9 cellular contexts compared by ENCODE assay signal in the genomic region with DNA sequence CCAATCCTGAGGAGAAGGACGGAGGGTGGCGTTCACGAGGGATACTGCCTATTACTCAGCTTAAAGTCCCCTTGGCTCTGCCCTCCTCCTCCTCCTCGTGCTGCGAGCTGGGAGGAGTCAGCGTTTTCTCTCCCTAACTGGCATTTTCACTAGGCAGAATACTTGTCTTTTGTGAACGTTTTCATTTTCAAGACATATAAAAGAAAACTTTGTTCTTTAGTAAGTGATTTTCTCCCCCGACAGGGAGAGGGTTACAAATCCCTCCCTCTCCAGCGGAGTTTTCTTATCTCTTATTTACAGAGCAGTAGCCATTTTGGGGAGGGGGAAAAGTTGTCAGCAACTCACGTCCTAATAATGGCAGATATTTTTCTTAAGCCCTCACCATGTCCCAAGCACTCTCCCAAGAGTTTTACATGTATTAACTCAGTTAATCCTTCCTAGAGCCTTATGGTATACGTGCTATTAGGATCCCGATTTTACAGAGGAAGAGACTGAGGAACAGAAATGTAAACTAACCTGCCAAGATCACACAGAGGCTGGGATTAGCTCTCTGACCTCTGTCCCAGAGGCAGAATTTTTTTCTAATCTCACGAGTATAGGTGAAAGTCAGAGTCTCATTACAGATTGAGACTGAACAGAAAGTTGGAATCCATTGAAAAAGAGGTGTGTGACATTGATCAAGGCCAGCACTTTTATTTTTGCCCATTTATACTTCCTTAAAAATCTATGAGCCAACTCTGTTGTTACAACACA. TPM values are rescaled to one million over a fixed set of nuclear protein-coding genes. Genes with fewer than 3 reads are reported as not detected.
DNase-seq lines count a peak whose midpoint lies in the region; FAIRE-seq and TF ChIP-seq lines count a peak whose summit lies in the region.
"Had no signal": no experiment of that assay in that cellular context is flagged by ENCODE, and none has a peak within 500 bp of the region (broad histone marks: within the 10 kb centered on the region; RNA-seq: fewer than 3 reads in every experiment).

No MANE protein-coding gene starts in this region.

- H3K56ac ChIP-seq in H9 (ENCODE audit: insufficient read length, low read depth, low read length) = peak overlapping the region; percentile 16

- peak overlapping the region; percentile 32 for H4K8ac ChIP-seq in H9 (replicated peaks; ENCODE audit: insufficient read length, low read depth, low read length)

- H3K23me2 ChIP-seq in H9 (ENCODE audit: insufficient read length, low read depth, low read length, poor library complexity, severe bottlenecking) = peaks cover 2% of the 10 kb centered on the region

- peaks cover 8% of the 10 kb centered on the region; the same call in 1 of the 2 replicates for H3K4me1 ChIP-seq in H9 (ENCODE audit: insufficient read depth, low read length)
- peaks cover 26% of the 10 kb centered on the region for H3K4me1 ChIP-seq in endothelial cell of umbilical vein (ENCODE audit: control insufficient read depth, extremely low read depth, insufficient read depth, low read length)
- peaks cover 23% of the 10 kb centered on the region for H3K4me1 ChIP-seq in mesodermal cell (ENCODE audit: control insufficient read depth, insufficient read depth, low read length, poor library complexity, severe bottlenecking)
- H3K4me1 ChIP-seq in stomach = peaks cover 23 to 61% (median 33%) of the 10 kb centered on the region in 4 donors

- H4K5ac ChIP-seq in H9 (ENCODE audit: insufficient read length, low read depth, low read length) = peak overlapping the region; percentile 19

- H2BK120ac ChIP-seq in H9 (ENCODE audit: low read depth, low read length, poor library complexity, severe bottlenecking) = peak overlapping the region; percentile 3

- BruUV-seq in endothelial cell of umbilical vein (replicated peaks; lab: Mats Ljungman, UMichigan) = TSS peak; percentile 85

- peaks cover 34 to 35% of the 10 kb centered on the region in 2 experiments for H3K4me1 Mint-ChIP-seq in H9

- no peak overlapping the region for H4K91ac ChIP-seq in H9 (ENCODE audit: insufficient read length, low read depth, low read length)

- H3K18ac ChIP-seq in H9 (ENCODE audit: insufficient read length, low read depth, low read length) = peak overlapping the region; percentile 53

- no peaks in the 10 kb centered on the region for H3K27me3 Mint-ChIP-seq in H9 (ENCODE audit: low read depth)

- CTCF ChIA-PET in endothelial cell of umbilical vein (lab: Charles Lee) = interaction anchor here (0.6 to 3.8 kb wide), 9 partner anchors 19 to 318 kb away, joined by 3 to 28 read pairs (median 7); no protein-coding TSS in a partner anchor

- H2AFZ ChIP-seq in H9 (ENCODE audit: low read length) (peak overlapping the region; percentile 86), endothelial cell of umbilical vein (ENCODE audit: low read depth, low read length) (peak overlapping the region; percentile 95)

- TF ChIP-seq EP300 in stomach (IDR thresholded peaks at IDR 0.05) = no peak

- H3K9me1 ChIP-seq in endothelial cell of umbilical vein (replicated peaks; ENCODE audit: control insufficient read depth, extremely low read depth, insufficient read depth, low read length) = no peaks in the 10 kb centered on the region

- H3K27me3 ChIP-seq in H9 (ENCODE audit: insufficient read depth, low read length) (no peaks in the 10 kb centered on the region), endothelial cell of umbilical vein (ENCODE audit: control insufficient read depth in 2 of 2, insufficient read depth in 2 of 2, low read length in 2 of 2) (no peaks in the 10 kb centered on the region), stomach (no peaks in the 10 kb centered on the region)

- H3K36me3 Mint-ChIP-seq in H9 (ENCODE audit: insufficient read depth in 1 of 3, low read depth in 3 of 3) = no peaks in the 10 kb centered on the region

- H3K27ac Mint-ChIP-seq in H9 = peak overlapping the region; percentile 94 to 99 (median 97)

- no peak overlapping the region for H2AK5ac ChIP-seq in H9 (ENCODE audit: insufficient read length, low read length)

- H3K36me3 ChIP-seq in endothelial cell of umbilical vein (ENCODE audit: control insufficient read depth in 2 of 2, extremely low read depth in 1 of 2, insufficient read depth in 2 of 2, low read length in 2 of 2) = no peaks in the 10 kb centered on the region
- H3K36me3 ChIP-seq in mesodermal cell (ENCODE audit: control insufficient read depth, insufficient read depth, low read length) = no peaks in the 10 kb centered on the region
- H3K36me3 ChIP-seq in stomach = no peaks in the 10 kb centered on the region

- peak; percentile 90 for FAIRE-seq in endothelial cell of umbilical vein (lab: Jason Lieb, UNC)
- FAIRE-seq: colon had no signal

- peak overlapping the region; percentile 16 for H2BK5ac ChIP-seq in H9 (ENCODE audit: insufficient read length, low read length)

- H3K4ac ChIP-seq in H9 (ENCODE audit: low read depth, low read length) = no peak overlapping the region; the same call in 1 of the 2 replicates

- TF ChIP-seq CTCF in H9 (conservative IDR thresholded peaks at IDR 0.05) = no peak
- no peak for TF ChIP-seq CTCF in endothelial cell of umbilical vein (IDR thresholded peaks at IDR 0.05; ENCODE audit: extremely low read depth in 1 of 2, insufficient read depth in 1 of 2, low read depth in 1 of 2, low read length in 2 of 2)
- no peak for TF ChIP-seq CTCF in stomach (IDR thresholded peaks at IDR 0.05)

- TF ChIP-seq POLR2A in endothelial cell of umbilical vein (IDR thresholded peaks at IDR 0.05; ENCODE audit: low read depth, low read length) = no peak
- TF ChIP-seq POLR2A in stomach (IDR thresholded peaks at IDR 0.05) = no peak

- WGBS in H9 (ENCODE audit: extremely low coverage, insufficient read length, low lambda C conversion rate) = no CpG with 5 or more reads among the region's 13 CpGs
- WGBS in mesodermal cell (ENCODE audit: insufficient coverage in 2 of 2), 2 experiments = 0% methylated on average over 4 to 6 of the region's 13 CpGs
- 1 to 4% (median 2%) methylated on average over 13 of the region's 13 CpGs for WGBS in stomach, 5 donors

- intact Hi-C loops in endothelial cell of umbilical vein (cut with micrococcal nuclease) = loop anchor here (1.0 to 10.0 kb wide), 5 partner anchors 19 to 1129 kb away; no protein-coding TSS in a partner anchor
- intact Hi-C loops in stomach (cut with DNase I; ENCODE audit: low total_unique reads) = no loop called here

- H2BK12ac ChIP-seq in H9 (ENCODE audit: insufficient read length, low read depth, low read length) = no peak overlapping the region

- H3K14ac ChIP-seq in H9 (ENCODE audit: insufficient read depth, low read length) = peak overlapping the region; percentile 69; the same call in 1 of the 2 replicates

- H3K4me3 ChIP-seq in endothelial cell of umbilical vein (replicated peaks in 1 of 3; ENCODE audit: insufficient read depth in 1 of 3, low read depth in 1 of 3, low read length in 3 of 3) (peak overlapping the region in 1 of 3 experiments; percentile 43), mesodermal cell (ENCODE audit: extremely low read depth, insufficient read depth, low read length, poor library complexity, severe bottlenecking) (peak overlapping the region; percentile 12), stomach (peak overlapping the region; percentile 11 to 39 (median 30))

- H3K9me3 Mint-ChIP-seq in H9 = no peaks in the 10 kb centered on the region

- dilution Hi-C loops in endothelial cell of umbilical vein (cut with MboI; ENCODE audit: extremely low pct_ligation_motif_present, low sequenced_read_pairs) = no loop called here

- no peaks in the 10 kb centered on the region for H3K79me1 ChIP-seq in H9 (ENCODE audit: insufficient read depth, low read depth, low read length, poor library complexity, severe bottlenecking)

- no peak overlapping the region for H3K23ac ChIP-seq in H9 (ENCODE audit: insufficient read length, low read depth, low read length)

- peak overlapping the region; percentile 76 for H3K27ac ChIP-seq in H9 (ENCODE audit: insufficient read length, low read depth, low read length)
- H3K27ac ChIP-seq in endothelial cell of umbilical vein (ENCODE audit: insufficient read depth, low read depth, low read length) = peak overlapping the region; percentile 92
- peak overlapping the region; percentile 91 for H3K27ac ChIP-seq in mesodermal cell (ENCODE audit: low read depth, low read length, severe bottlenecking)
- H3K27ac ChIP-seq in stomach = peak overlapping the region; percentile 81 to 90 (median 88)

- H2BK15ac ChIP-seq in H9 (ENCODE audit: low read depth, low read length) = no peak overlapping the region

- H3K4me3 Mint-ChIP-seq in H9 = peak overlapping the region; percentile 58 to 67

- peak overlapping the region; percentile 93 for H2BK20ac ChIP-seq in H9 (ENCODE audit: low read depth, low read length, poor library complexity, severe bottlenecking)

- DNase-seq in DMS79 treated with DMSO at 0.1 percent for 48 hours (lab: John Stamatoyannopoulos, UW) = peak; percentile 93
- DNase-seq in H9 = peak; percentile 64
- peak; percentile 74 for DNase-seq in NCI-H2171 (lab: John Stamatoyannopoulos, UW)
- DNase-seq in activated CD4-positive, alpha-beta T cell treated with anti-CD3 and anti-CD28 coated beads, Interleukin-2, amount 50 U/mL, for 1 hour = peak; percentile 28
- peak; percentile 85 for DNase-seq in endothelial cell of umbilical vein (ENCODE audit: low read depth, low spot score)
- peak; percentile 63 for DNase-seq in stomach
- DNase-seq in activated gamma-delta T cell treated with Interleukin-2 at 50 U/mL for 16 hours = no peak

- H3K9me3 ChIP-seq in H9 (ENCODE audit: control insufficient read depth, low read depth, low read length) (no peaks in the 10 kb centered on the region), endothelial cell of umbilical vein (replicated peaks; ENCODE audit: control insufficient read depth, insufficient read depth, low read length) (no peaks in the 10 kb centered on the region), mesodermal cell (ENCODE audit: control insufficient read depth, low read length) (no peaks in the 10 kb centered on the region), stomach (no peaks in the 10 kb centered on the region)

- H4K20me1 ChIP-seq in H9 (ENCODE audit: control insufficient read depth, insufficient read depth, insufficient read length) (no peaks in the 10 kb centered on the region), endothelial cell of umbilical vein (replicated peaks; ENCODE audit: control insufficient read depth, extremely low read depth, insufficient read depth, low read length) (no peaks in the 10 kb centered on the region)

- peak overlapping the region; percentile 42 for H3K9ac ChIP-seq in H9 (ENCODE audit: extremely low read depth, insufficient read length, low read length)
- H3K9ac ChIP-seq in endothelial cell of umbilical vein (replicated peaks; ENCODE audit: extremely low read depth, insufficient read depth, low read length) = peak overlapping the region; percentile 83

- POLR2A ChIA-PET in endothelial cell of umbilical vein (lab: Charles Lee) = interaction anchor here (1.1 to 3.5 kb wide), 3 partner anchors 19 to 277 kb away, joined by 3 to 27 read pairs (median 5); a partner anchor contains a TSS

- peak overlapping the region; percentile 87 for H3T11ph ChIP-seq in H9 (ENCODE audit: low read length)

- H3K79me2 ChIP-seq in H9 (ENCODE audit: insufficient read depth, low read length) = no peaks in the 10 kb centered on the region
- no peaks in the 10 kb centered on the region for H3K79me2 ChIP-seq in endothelial cell of umbilical vein (ENCODE audit: control insufficient read depth, insufficient read depth, low read length)

- H3K4me2 ChIP-seq in H9 (ENCODE audit: insufficient read depth, insufficient read length, low read length) (peak overlapping the region; percentile 52), endothelial cell of umbilical vein (ENCODE audit: insufficient read depth, low read length) (peak overlapping the region; percentile 90)

RNA-seq across cellular contexts. Expression of a gene that starts 30.0 kb away (rescaled TPM):
- 79.2 and 82.8 TPM in 2 replicates for total RNA-seq in H9 (2021)
- total RNA-seq in endothelial cell of umbilical vein = 31.7 and 32.1 TPM in 2 replicates
- 3.7 and 5.8 TPM in 2 replicates for polyA plus RNA-seq in endothelial cell of umbilical vein
- polyA plus RNA-seq in endothelial cell of umbilical vein (2011; cell fraction: cytosol; rRNA removed) = 5.3 and 5.5 TPM in 2 replicates
- polyA plus RNA-seq in endothelial cell of umbilical vein (2011; cell fraction: nucleus; rRNA removed) = 11.8 and 13.8 TPM in 2 replicates
- 15.4 and 17.4 TPM in 2 replicates for polyA plus RNA-seq in endothelial cell of umbilical vein (2012)
- 24.0 and 24.4 TPM in 2 replicates for polyA minus RNA-seq in endothelial cell of umbilical vein
- polyA minus RNA-seq in endothelial cell of umbilical vein (2011; cell fraction: cytosol; rRNA and poly(A)+ RNA removed) = 8.3 TPM
- 15.6 and 23.5 TPM in 2 replicates for polyA minus RNA-seq in endothelial cell of umbilical vein (2011; cell fraction: nucleus; rRNA and poly(A)+ RNA removed)
- 56.3 TPM for polyA plus RNA-seq in mesodermal cell (2013, experiment 1 of 2)
- 49.3 TPM for polyA plus RNA-seq in mesodermal cell (2013, experiment 2 of 2)
- 10 to 100 TPM; 24.3 to 40.2 (median 31.7) TPM for total RNA-seq in stomach
- 1 to 10 TPM; 6.3 to 9.6 (median 7.1) TPM for polyA plus RNA-seq in stomach
